ENCODE assay signal across 13 cellular contexts in the genomic region with DNA sequence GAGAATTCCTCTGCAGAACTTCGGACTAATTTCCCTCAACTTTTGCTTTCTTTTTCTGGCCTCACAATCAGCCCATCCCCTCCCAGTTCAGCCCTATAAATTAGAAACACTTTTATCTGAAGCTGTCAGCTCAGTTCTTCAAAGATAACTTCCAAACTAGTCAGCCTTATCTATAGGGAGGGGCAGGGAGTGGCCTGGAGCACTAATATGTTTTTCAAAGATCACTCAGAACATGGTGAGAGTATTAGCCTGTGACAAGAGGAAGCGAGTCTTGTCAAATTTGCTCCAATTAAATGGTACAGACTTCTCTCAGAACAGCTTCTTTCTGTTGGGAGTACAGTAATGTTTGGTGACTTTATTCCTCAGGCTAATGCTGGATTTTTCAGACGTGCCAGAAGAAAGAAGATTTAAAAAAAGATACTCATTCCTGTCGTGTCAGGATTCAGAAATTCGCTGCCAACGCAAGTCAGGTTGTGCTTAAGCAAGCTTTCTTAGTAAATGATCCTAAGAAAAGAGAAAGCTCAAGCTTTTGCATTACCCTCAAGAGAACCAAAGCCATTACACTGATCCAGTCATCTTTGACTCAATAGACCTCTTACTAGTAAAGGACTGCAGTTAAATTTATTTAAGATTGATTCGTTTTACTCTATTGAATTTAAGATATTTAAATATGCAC.
DNase-seq lines count a peak whose midpoint lies in the region; ATAC-seq, FAIRE-seq and TF ChIP-seq lines count a peak whose summit lies in the region.
"Had no signal": no experiment of that assay in that cellular context is flagged by ENCODE, and none has a peak within 500 bp of the region (broad histone marks: within the 10 kb centered on the region; RNA-seq: fewer than 3 reads in every experiment).

No MANE protein-coding gene starts in this region.

- intact Hi-C loops in cardiac septum (cut with DNase I) = no loop called here
- intact Hi-C loops in upper lobe of right lung (cut with DNase I) = no loop called here

- H3K36me3 ChIP-seq in cardiac muscle cell (no peaks in the 10 kb centered on the region), WERI-Rb-1 (no peaks in the 10 kb centered on the region), upper lobe of right lung (no peaks in the 10 kb centered on the region)
- H3K36me3 ChIP-seq: HAP-1 had no signal

- no peak for ATAC-seq in upper lobe of right lung

- no peaks in the 10 kb centered on the region for H3K9me3 ChIP-seq in cardiac muscle cell (ENCODE audit: low read depth)
- no peaks in the 10 kb centered on the region for H3K9me3 ChIP-seq in WERI-Rb-1 (ENCODE audit: severe bottlenecking)
- no peaks in the 10 kb centered on the region for H3K9me3 ChIP-seq in upper lobe of right lung
- H3K9me3 ChIP-seq: HAP-1 had no signal

- H3K27ac ChIP-seq in cardiac muscle cell (peak overlapping the region; percentile 76), WERI-Rb-1 (no peak overlapping the region), upper lobe of right lung (no peak overlapping the region)

- no peak overlapping the region for H3K4me3 ChIP-seq in cardiac muscle cell
- H3K4me3 ChIP-seq in WERI-Rb-1 (ENCODE audit: low read depth, low read length) = peak overlapping the region; percentile 10
- peak overlapping the region; percentile 35 for H3K4me3 ChIP-seq in upper lobe of right lung
- H3K4me3 ChIP-seq: HAP-1 had no signal

- no peak for FAIRE-seq in D721Med (lab: Jason Lieb, UNC)
- FAIRE-seq: astrocyte had no signal

- DNase-seq in cardiac muscle cell (ENCODE audit: low read depth in 1 of 2, low spot score in 1 of 2) (peak in 1 of 2 donors; percentile 4), cardiac septum (ENCODE audit: low spot score) (no peak), WERI-Rb-1 (no peak), left kidney (ENCODE audit: low read depth, low spot score) (peak; percentile 22), upper lobe of right lung (no peak), G401 (ENCODE audit: low spot score) (no peak), D721Med (ENCODE audit: insufficient read length, low spot score) (no peak), mesenteric fat pad (ENCODE audit: low spot score) (no peak)
- DNase-seq: Kasumi-1; NCI-H510A treated with DMSO at 0.1 percent for 48 hours; stimulated activated naive CD4-positive, alpha-beta T cell had no signal

- no peaks in the 10 kb centered on the region for H3K27me3 ChIP-seq in cardiac muscle cell
- H3K27me3 ChIP-seq in WERI-Rb-1 (ENCODE audit: insufficient read depth, low read depth, severe bottlenecking) = no peaks in the 10 kb centered on the region
- H3K27me3 ChIP-seq in upper lobe of right lung = no peaks in the 10 kb centered on the region

- TF ChIP-seq CTCF in cardiac muscle cell (IDR thresholded peaks at IDR 0.05; ENCODE audit: low read depth, low read length) (no peak), WERI-Rb-1 (IDR thresholded peaks at IDR 0.05; ENCODE audit: low read depth, low read length) (no peak), upper lobe of right lung (IDR thresholded peaks at IDR 0.05) (no peak), D721Med (IDR thresholded peaks at IDR 0.05; ENCODE audit: insufficient read depth, missing control alignments) (no peak)

- in situ Hi-C loops in G401 (cut with HindIII; ENCODE audit: low sequenced_read_pairs) = no loop called here

- peaks cover 36% of the 10 kb centered on the region for H3K4me1 ChIP-seq in cardiac muscle cell (ENCODE audit: low read depth)
- H3K4me1 ChIP-seq in upper lobe of right lung = no peaks in the 10 kb centered on the region
- H3K4me1 ChIP-seq: HAP-1 had no signal
